In genomic region chrX:68942141-68942540, GRCh38 we compare ENCODE assay signal across 18 cellular contexts.
DNase-seq lines count a peak whose midpoint lies in the region; ATAC-seq and TF ChIP-seq lines count a peak whose summit lies in the region.
"Had no signal": no experiment of that assay in that cellular context is flagged by ENCODE, and none has a peak within 500 bp of the region (broad histone marks: within the 10 kb centered on the region; RNA-seq: fewer than 3 reads in every experiment).

No MANE protein-coding gene starts in this region.

- no peaks in the 10 kb centered on the region for H3K9me3 ChIP-seq in colonic mucosa
- H3K9me3 ChIP-seq in sigmoid colon, result no peaks in the 10 kb centered on the region
- H3K9me3 ChIP-seq: HAP-1, uterus had no signal

- H3K4me3 ChIP-seq in colonic mucosa, result no peak overlapping the region
- no peak overlapping the region for H3K4me3 ChIP-seq in sigmoid colon
- H3K4me3 ChIP-seq: HAP-1, uterus had no signal

- H3K36me3 ChIP-seq in colonic mucosa (no peaks in the 10 kb centered on the region), sigmoid colon (no peaks in the 10 kb centered on the region)
- H3K36me3 ChIP-seq: HAP-1, uterus had no signal

- DNase-seq in NCI-H748 (lab: John Stamatoyannopoulos, UW; ENCODE audit: unreplicated experiment), result peak; percentile 57
- no peak for DNase-seq in NCI-H748 treated with DMSO at 0.1 percent for 48 hours (lab: John Stamatoyannopoulos, UW)
- peak; percentile 70 for DNase-seq in NCI-H1092 (lab: John Stamatoyannopoulos, UW)
- DNase-seq in colonic mucosa, result peak; percentile 23
- peak; percentile 50 for DNase-seq in sigmoid colon
- no peak for DNase-seq in stimulated activated effector memory CD8-positive, alpha-beta T cell treated with anti-CD3 and anti-CD28 coated beads, Interleukin-12 subunit alpha, Interleukin-12 subunit beta, amount 100 ng/mL, for 72 hours (ENCODE audit: low spot score in 2 of 2)
- DNase-seq in stimulated activated CD4-positive, alpha-beta T cell treated with anti-CD3 and anti-CD28 coated beads, Interleukin-15, amount 100 ng/mL, for 24 hours, result no peak
- no peak for DNase-seq in ecto neural progenitor cell (ENCODE audit: low spot score)
- DNase-seq: activated CD4-positive, alpha-beta T cell treated with anti-CD3 and anti-CD28 coated beads, Interleukin-2, amount 50 U/mL, for 48 hours; CD4-positive, alpha-beta T cell; EL; uterus had no signal

- H3K9ac ChIP-seq in colonic mucosa (ENCODE audit: low read depth in 2 of 2, low read length in 2 of 2), result no peak overlapping the region

- H3K4me3 Mint-ChIP-seq in stimulated activated effector memory CD8-positive, alpha-beta T cell treated with anti-CD3 and anti-CD28 coated beads, Interleukin-12 subunit alpha, Interleukin-12 subunit beta, amount 100 ng/mL, for 72 hours, result no peak overlapping the region
- H3K4me3 Mint-ChIP-seq: activated naive CD8-positive, alpha-beta T cell; brain; CD4-positive, alpha-beta T cell; memory B cell; neural crest cell had no signal

- H3K27ac ChIP-seq in colonic mucosa (no peak overlapping the region), sigmoid colon (peak overlapping the region in 2 of 4 donors; percentile 6 to 31)
- H3K27ac ChIP-seq: uterus had no signal

- no peaks in the 10 kb centered on the region for H3K4me1 Mint-ChIP-seq in stimulated activated effector memory CD8-positive, alpha-beta T cell treated with anti-CD3 and anti-CD28 coated beads, Interleukin-12 subunit alpha, Interleukin-12 subunit beta, amount 100 ng/mL, for 72 hours
- H3K4me1 Mint-ChIP-seq: memory B cell, neural crest cell had no signal

- ATAC-seq in stimulated activated effector memory CD8-positive, alpha-beta T cell treated with anti-CD3 and anti-CD28 coated beads, Interleukin-12 subunit alpha, Interleukin-12 subunit beta, amount 100 ng/mL, for 72 hours, result no peak
- ATAC-seq: esophagus mucosa had no signal

- no peak for TF ChIP-seq POLR2A in sigmoid colon (IDR thresholded peaks at IDR 0.05)

- no peak overlapping the region for H3K27ac Mint-ChIP-seq in stimulated activated effector memory CD8-positive, alpha-beta T cell treated with anti-CD3 and anti-CD28 coated beads, Interleukin-12 subunit alpha, Interleukin-12 subunit beta, amount 100 ng/mL, for 72 hours
- H3K27ac Mint-ChIP-seq: activated naive CD8-positive, alpha-beta T cell; CD4-positive, alpha-beta T cell; memory B cell had no signal

- H3K27me3 ChIP-seq in colonic mucosa (no peaks in the 10 kb centered on the region), sigmoid colon (no peaks in the 10 kb centered on the region)
- H3K27me3 ChIP-seq: uterus had no signal

- no peak for TF ChIP-seq EP300 in sigmoid colon (IDR thresholded peaks at IDR 0.05)

- intact Hi-C loops in colonic mucosa (cut with DNase I), result no loop called here
- intact Hi-C loops in sigmoid colon (cut with DNase I), result no loop called here

- no peaks in the 10 kb centered on the region for H3K4me1 ChIP-seq in colonic mucosa
- H3K4me1 ChIP-seq in sigmoid colon, result peaks cover 0 to 9% (median 0%) of the 10 kb centered on the region in 4 donors
- H3K4me1 ChIP-seq: HAP-1, uterus had no signal

- no peaks in the 10 kb centered on the region for H3K36me3 Mint-ChIP-seq in stimulated activated effector memory CD8-positive, alpha-beta T cell treated with anti-CD3 and anti-CD28 coated beads, Interleukin-12 subunit alpha, Interleukin-12 subunit beta, amount 100 ng/mL, for 72 hours
- H3K36me3 Mint-ChIP-seq: activated naive CD8-positive, alpha-beta T cell; brain had no signal

- no peaks in the 10 kb centered on the region for H3K9me3 Mint-ChIP-seq in stimulated activated effector memory CD8-positive, alpha-beta T cell treated with anti-CD3 and anti-CD28 coated beads, Interleukin-12 subunit alpha, Interleukin-12 subunit beta, amount 100 ng/mL, for 72 hours
- H3K9me3 Mint-ChIP-seq: CD4-positive, alpha-beta T cell; memory B cell had no signal

- TF ChIP-seq CTCF in colonic mucosa (IDR thresholded peaks at IDR 0.05), result no peak
- TF ChIP-seq CTCF in sigmoid colon (IDR thresholded peaks at IDR 0.05), result no peak

- 8 to 60% methylated on average over 6 of the region's 6 CpGs for WGBS in sigmoid colon, 2 donors

Comparison
In these comparisons a context has a peak if more than half of its experiments do, and no peak if none do; other contexts are left out.
1. DNase-seq: peak in NCI-H748 (single experiment), NCI-H1092 (single experiment), colonic mucosa (single experiment) and sigmoid colon (single experiment); none in NCI-H748 treated with DMSO at 0.1 percent for 48 hours (single experiment), stimulated activated effector memory CD8-positive, alpha-beta T cell treated with anti-CD3 and anti-CD28 coated beads, Interleukin-12 subunit alpha, Interleukin-12 subunit beta, amount 100 ng/mL, for 72 hours (0 of 2), stimulated activated CD4-positive, alpha-beta T cell treated with anti-CD3 and anti-CD28 coated beads, Interleukin-15, amount 100 ng/mL, for 24 hours (single experiment) and ecto neural progenitor cell (single experiment).